ENCODE assay signal across 10 cellular contexts in the genomic region with DNA sequence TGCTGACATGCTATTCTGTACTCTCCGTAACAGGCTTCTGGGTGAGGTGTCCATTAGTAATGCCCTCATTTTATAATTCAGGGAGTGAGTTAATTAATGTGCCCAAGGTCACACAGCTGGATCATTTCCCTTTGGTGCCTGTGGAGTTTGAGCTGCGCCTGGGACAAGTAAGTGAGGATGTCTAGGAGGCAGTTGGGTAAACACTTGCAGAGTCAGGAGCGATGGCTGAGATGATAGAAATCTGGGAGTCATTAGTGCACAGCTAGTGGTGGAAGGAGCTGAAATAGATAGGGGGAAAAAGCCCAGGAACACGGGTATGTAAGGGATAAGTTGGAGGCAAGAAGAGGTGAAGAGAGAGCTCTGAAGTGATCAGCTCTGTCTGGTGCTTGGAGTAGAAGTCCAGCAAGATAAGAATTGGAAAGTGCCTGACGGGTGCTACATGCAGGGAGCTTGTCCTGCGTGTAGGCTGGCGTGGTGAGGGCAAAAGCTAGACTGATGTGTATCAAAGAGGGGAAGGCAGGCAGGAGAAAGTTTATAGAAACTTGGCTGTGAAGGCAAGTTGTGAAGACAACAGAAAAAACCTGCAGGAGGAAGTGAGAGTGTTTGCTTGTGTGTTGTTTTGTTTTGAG. TPM values are rescaled to one million over a fixed set of nuclear protein-coding genes. Genes with fewer than 3 reads are reported as not detected.
DNase-seq lines count a peak whose midpoint lies in the region; ATAC-seq and TF ChIP-seq lines count a peak whose summit lies in the region.
"Had no signal": no experiment of that assay in that cellular context is flagged by ENCODE, and none has a peak within 500 bp of the region (broad histone marks: within the 10 kb centered on the region; RNA-seq: fewer than 3 reads in every experiment).

No MANE protein-coding gene starts in this region.

- H4K20me1 ChIP-seq in OCI-LY3 (ENCODE audit: insufficient read depth, low read length) = peaks cover 24% of the 10 kb centered on the region

- H3K36me3 ChIP-seq in breast epithelium = no peaks in the 10 kb centered on the region
- H3K36me3 ChIP-seq in OCI-LY3 (replicated peaks; ENCODE audit: low read depth, low read length) = peaks cover 5% of the 10 kb centered on the region
- H3K36me3 ChIP-seq in upper lobe of right lung = no peaks in the 10 kb centered on the region

- TF ChIP-seq CTCF in breast epithelium (IDR thresholded peaks at IDR 0.05) (no peak), MCF 10A (IDR thresholded peaks at IDR 0.05; ENCODE audit: unreplicated experiment) (no peak), OCI-LY3 (IDR thresholded peaks at IDR 0.05; ENCODE audit: low read depth, low read length) (no peak), upper lobe of right lung (IDR thresholded peaks at IDR 0.05) (no peak)

- no peak overlapping the region for H3K4me3 ChIP-seq in breast epithelium
- H3K4me3 ChIP-seq in OCI-LY3 (ENCODE audit: low read length) = peak overlapping the region; percentile 90; the same call in 1 of the 2 replicates
- H3K4me3 ChIP-seq in upper lobe of right lung = no peak overlapping the region

- BruUV-seq in MCF 10A (replicated peaks; lab: Mats Ljungman, UMichigan) = no TSS peak

- intact Hi-C loops in breast epithelium (cut with DNase I; ENCODE audit: low total_unique reads) = no loop called here
- intact Hi-C loops in MCF 10A (cut with micrococcal nuclease) = loop anchor here (5.0 kb wide), 1 partner anchor 76 kb away; a partner anchor contains a TSS
- intact Hi-C loops in upper lobe of right lung (cut with DNase I) = no loop called here
- intact Hi-C loops in posterior vena cava (cut with DNase I) = loop anchor here in 1 of 2 donors (5.0 kb wide), 1 partner anchor 1599 kb away; no protein-coding TSS in a partner anchor

- H3K9me3 ChIP-seq in breast epithelium (no peaks in the 10 kb centered on the region), OCI-LY3 (ENCODE audit: insufficient read depth, low read length) (no peaks in the 10 kb centered on the region), upper lobe of right lung (no peaks in the 10 kb centered on the region)

- peaks cover 40% of the 10 kb centered on the region for H3K79me2 ChIP-seq in OCI-LY3 (ENCODE audit: low read length)

- H3K27me3 ChIP-seq in breast epithelium (no peaks in the 10 kb centered on the region), OCI-LY3 (ENCODE audit: low read depth, low read length) (no peaks in the 10 kb centered on the region), upper lobe of right lung (no peaks in the 10 kb centered on the region)

- H2AFZ ChIP-seq in OCI-LY3 (ENCODE audit: low read depth, low read length) = no peak overlapping the region

- no peak for DNase-seq in breast epithelium (ENCODE audit: low spot score in 2 of 2)
- DNase-seq in MCF 10A (ENCODE audit: unreplicated experiment) = no peak
- DNase-seq in germinal center (ENCODE audit: low spot score) = peak; percentile 30
- no peak for DNase-seq in upper lobe of right lung
- DNase-seq in EL = no peak
- no peak for DNase-seq in posterior vena cava (ENCODE audit: low spot score)
- DNase-seq: occipital lobe had no signal

- H3K4me1 ChIP-seq in breast epithelium = peaks cover 6 to 19% of the 10 kb centered on the region in 2 donors
- peaks cover 45% of the 10 kb centered on the region for H3K4me1 ChIP-seq in OCI-LY3 (ENCODE audit: low read length)
- H3K4me1 ChIP-seq in upper lobe of right lung = peaks cover 34% of the 10 kb centered on the region

- peak overlapping the region; percentile 74 for H3K4me2 ChIP-seq in OCI-LY3 (ENCODE audit: low read length)

- no peak for TF ChIP-seq POLR2A in breast epithelium (IDR thresholded peaks at IDR 0.05)

- H3K27ac ChIP-seq in breast epithelium (peak overlapping the region; percentile 96), OCI-LY3 (ENCODE audit: low read length) (no peak overlapping the region), upper lobe of right lung (peak overlapping the region; percentile 83)

- H3K4me1 Mint-ChIP-seq in MCF 10A (ENCODE audit: insufficient read depth, unreplicated experiment) = no peaks in the 10 kb centered on the region

- no peak overlapping the region for H3K27ac Mint-ChIP-seq in MCF 10A (ENCODE audit: low read depth, unreplicated experiment)
- H3K27ac Mint-ChIP-seq: immature natural killer cell had no signal

- CTCF ChIA-PET in MCF 10A (lab: Yijun Ruan, JAX) = interaction anchor here (0.6 to 0.9 kb wide), 3 partner anchors 11 to 652 kb away, joined by 3 to 4 read pairs (median 3); no protein-coding TSS in a partner anchor

- H3K27me3 Mint-ChIP-seq in MCF 10A (ENCODE audit: insufficient read depth, unreplicated experiment) = no peaks in the 10 kb centered on the region

- ATAC-seq in upper lobe of right lung (no peak), GM21576 (IDR thresholded peaks at IDR 0.05; ENCODE audit: unreplicated experiment) (no peak)

- POLR2A ChIA-PET in MCF 10A (lab: Yijun Ruan, JAX) = interaction anchor here (0.7 to 1.2 kb wide), 5 partner anchors 47 to 993 kb away, joined by 3 read pairs; no protein-coding TSS in a partner anchor

- no peak overlapping the region for H3K4me3 Mint-ChIP-seq in MCF 10A (ENCODE audit: unreplicated experiment)
- H3K4me3 Mint-ChIP-seq: immature natural killer cell had no signal

- H3K9me3 Mint-ChIP-seq in MCF 10A (ENCODE audit: unreplicated experiment) = no peaks in the 10 kb centered on the region
- H3K9me3 Mint-ChIP-seq: immature natural killer cell had no signal

- no peaks in the 10 kb centered on the region for H3K36me3 Mint-ChIP-seq in MCF 10A (ENCODE audit: insufficient read depth, unreplicated experiment)
- H3K36me3 Mint-ChIP-seq: immature natural killer cell had no signal

- H3K9ac ChIP-seq in OCI-LY3 (ENCODE audit: low read length) = peak overlapping the region; percentile 90; the same call in 1 of the 2 replicates

RNA-seq across cellular contexts. Expression of a gene that starts 1.7 kb away (rescaled TPM):
- 10 to 100 TPM; 17.4 to 22.8 (median 18.4) TPM for total RNA-seq in breast epithelium
- 38.2 and 41.9 TPM in 2 replicates for total RNA-seq in MCF 10A (2022)
- 32.7 TPM for total RNA-seq in upper lobe of right lung
- total RNA-seq in posterior vena cava = 10 to 100 TPM; 22.3 to 26.4 TPM
